Comparison of ENCODE assay signal across 1 cellular context in genomic region chr17:7393613-7394451, GRCh38.
TF ChIP-seq lines count a peak whose summit lies in the region.

No MANE protein-coding gene starts in this region.

TF ChIP-seq in GM12878, 131 proteins besides CTCF, POLR2A, EP300 and RAD21:
- TF ChIP-seq, protein P1, sequence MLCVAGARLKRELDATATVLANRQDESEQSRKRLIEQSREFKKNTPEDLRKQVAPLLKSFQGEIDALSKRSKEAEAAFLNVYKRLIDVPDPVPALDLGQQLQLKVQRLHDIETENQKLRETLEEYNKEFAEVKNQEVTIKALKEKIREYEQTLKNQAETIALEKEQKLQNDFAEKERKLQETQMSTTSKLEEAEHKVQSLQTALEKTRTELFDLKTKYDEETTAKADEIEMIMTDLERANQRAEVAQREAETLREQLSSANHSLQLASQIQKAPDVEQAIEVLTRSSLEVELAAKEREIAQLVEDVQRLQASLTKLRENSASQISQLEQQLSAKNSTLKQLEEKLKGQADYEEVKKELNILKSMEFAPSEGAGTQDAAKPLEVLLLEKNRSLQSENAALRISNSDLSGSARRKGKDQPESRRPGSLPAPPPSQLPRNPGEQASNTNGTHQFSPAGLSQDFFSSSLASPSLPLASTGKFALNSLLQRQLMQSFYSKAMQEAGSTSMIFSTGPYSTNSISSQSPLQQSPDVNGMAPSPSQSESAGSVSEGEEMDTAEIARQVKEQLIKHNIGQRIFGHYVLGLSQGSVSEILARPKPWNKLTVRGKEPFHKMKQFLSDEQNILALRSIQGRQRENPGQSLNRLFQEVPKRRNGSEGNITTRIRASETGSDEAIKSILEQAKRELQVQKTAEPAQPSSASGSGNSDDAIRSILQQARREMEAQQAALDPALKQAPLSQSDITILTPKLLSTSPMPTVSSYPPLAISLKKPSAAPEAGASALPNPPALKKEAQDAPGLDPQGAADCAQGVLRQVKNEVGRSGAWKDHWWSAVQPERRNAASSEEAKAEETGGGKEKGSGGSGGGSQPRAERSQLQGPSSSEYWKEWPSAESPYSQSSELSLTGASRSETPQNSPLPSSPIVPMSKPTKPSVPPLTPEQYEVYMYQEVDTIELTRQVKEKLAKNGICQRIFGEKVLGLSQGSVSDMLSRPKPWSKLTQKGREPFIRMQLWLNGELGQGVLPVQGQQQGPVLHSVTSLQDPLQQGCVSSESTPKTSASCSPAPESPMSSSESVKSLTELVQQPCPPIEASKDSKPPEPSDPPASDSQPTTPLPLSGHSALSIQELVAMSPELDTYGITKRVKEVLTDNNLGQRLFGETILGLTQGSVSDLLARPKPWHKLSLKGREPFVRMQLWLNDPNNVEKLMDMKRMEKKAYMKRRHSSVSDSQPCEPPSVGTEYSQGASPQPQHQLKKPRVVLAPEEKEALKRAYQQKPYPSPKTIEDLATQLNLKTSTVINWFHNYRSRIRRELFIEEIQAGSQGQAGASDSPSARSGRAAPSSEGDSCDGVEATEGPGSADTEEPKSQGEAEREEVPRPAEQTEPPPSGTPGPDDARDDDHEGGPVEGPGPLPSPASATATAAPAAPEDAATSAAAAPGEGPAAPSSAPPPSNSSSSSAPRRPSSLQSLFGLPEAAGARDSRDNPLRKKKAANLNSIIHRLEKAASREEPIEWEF (IDR thresholded peaks at IDR 0.05; ENCODE audit: insufficient replicate concordance, low read depth, low read length): no peak
- TF ChIP-seq, protein P2, sequence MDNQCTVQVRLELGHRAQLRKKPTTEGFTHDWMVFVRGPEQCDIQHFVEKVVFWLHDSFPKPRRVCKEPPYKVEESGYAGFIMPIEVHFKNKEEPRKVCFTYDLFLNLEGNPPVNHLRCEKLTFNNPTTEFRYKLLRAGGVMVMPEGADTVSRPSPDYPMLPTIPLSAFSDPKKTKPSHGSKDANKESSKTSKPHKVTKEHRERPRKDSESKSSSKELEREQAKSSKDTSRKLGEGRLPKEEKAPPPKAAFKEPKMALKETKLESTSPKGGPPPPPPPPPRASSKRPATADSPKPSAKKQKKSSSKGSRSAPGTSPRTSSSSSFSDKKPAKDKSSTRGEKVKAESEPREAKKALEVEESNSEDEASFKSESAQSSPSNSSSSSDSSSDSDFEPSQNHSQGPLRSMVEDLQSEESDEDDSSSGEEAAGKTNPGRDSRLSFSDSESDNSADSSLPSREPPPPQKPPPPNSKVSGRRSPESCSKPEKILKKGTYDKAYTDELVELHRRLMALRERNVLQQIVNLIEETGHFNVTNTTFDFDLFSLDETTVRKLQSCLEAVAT (IDR thresholded peaks at IDR 0.05): 0 out of 2 replicates have a peak, but pooled peaks have one; percentile 55
- TF ChIP-seq CREM (IDR thresholded peaks at IDR 0.05; ENCODE audit: low read depth): 0 out of 2 replicates have a peak, but pooled peaks have one; percentile 3
- TF ChIP-seq, protein P3, sequence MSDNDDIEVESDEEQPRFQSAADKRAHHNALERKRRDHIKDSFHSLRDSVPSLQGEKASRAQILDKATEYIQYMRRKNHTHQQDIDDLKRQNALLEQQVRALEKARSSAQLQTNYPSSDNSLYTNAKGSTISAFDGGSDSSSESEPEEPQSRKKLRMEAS (IDR thresholded peaks at IDR 0.05; ENCODE audit: low read depth, low read length): no peak
- TF ChIP-seq FOS (IDR thresholded peaks at IDR 0.05; ENCODE audit: borderline replicate concordance, extremely low read depth, insufficient read length): no peak
- TF ChIP-seq YBX1 (IDR thresholded peaks at IDR 0.05): no peak
- TF ChIP-seq SMC3 (IDR thresholded peaks at IDR 0.05; ENCODE audit: borderline replicate concordance, low read length): no peak; the same call in 1 of the 2 replicates
- TF ChIP-seq EGR1 (IDR thresholded peaks at IDR 0.05; ENCODE audit: borderline replicate concordance in 1 of 2, low read depth in 2 of 2, low read length in 2 of 2): 0 out of 3 replicates have a peak, but pooled peaks of 1 of the 2 experiments have one; percentile 53
- TF ChIP-seq, protein P4, sequence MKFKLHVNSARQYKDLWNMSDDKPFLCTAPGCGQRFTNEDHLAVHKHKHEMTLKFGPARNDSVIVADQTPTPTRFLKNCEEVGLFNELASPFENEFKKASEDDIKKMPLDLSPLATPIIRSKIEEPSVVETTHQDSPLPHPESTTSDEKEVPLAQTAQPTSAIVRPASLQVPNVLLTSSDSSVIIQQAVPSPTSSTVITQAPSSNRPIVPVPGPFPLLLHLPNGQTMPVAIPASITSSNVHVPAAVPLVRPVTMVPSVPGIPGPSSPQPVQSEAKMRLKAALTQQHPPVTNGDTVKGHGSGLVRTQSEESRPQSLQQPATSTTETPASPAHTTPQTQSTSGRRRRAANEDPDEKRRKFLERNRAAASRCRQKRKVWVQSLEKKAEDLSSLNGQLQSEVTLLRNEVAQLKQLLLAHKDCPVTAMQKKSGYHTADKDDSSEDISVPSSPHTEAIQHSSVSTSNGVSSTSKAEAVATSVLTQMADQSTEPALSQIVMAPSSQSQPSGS (IDR thresholded peaks at IDR 0.05; ENCODE audit: low read length): no peak
- TF ChIP-seq, protein P5, sequence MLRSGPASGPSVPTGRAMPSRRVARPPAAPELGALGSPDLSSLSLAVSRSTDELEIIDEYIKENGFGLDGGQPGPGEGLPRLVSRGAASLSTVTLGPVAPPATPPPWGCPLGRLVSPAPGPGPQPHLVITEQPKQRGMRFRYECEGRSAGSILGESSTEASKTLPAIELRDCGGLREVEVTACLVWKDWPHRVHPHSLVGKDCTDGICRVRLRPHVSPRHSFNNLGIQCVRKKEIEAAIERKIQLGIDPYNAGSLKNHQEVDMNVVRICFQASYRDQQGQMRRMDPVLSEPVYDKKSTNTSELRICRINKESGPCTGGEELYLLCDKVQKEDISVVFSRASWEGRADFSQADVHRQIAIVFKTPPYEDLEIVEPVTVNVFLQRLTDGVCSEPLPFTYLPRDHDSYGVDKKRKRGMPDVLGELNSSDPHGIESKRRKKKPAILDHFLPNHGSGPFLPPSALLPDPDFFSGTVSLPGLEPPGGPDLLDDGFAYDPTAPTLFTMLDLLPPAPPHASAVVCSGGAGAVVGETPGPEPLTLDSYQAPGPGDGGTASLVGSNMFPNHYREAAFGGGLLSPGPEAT (IDR thresholded peaks at IDR 0.05; ENCODE audit: low read depth): 0 out of 2 replicates have a peak, but pooled peaks have one; percentile 13
- TF ChIP-seq NR2F1 (conservative IDR thresholded peaks at IDR 0.05): 0 out of 2 replicates have a peak, but pooled peaks have one; percentile 22
- TF ChIP-seq HDAC6 (IDR thresholded peaks at IDR 0.05; ENCODE audit: unreplicated experiment): no peak
- peak; percentile 78 for TF ChIP-seq MEF2B (IDR thresholded peaks at IDR 0.05; ENCODE audit: partially characterized antibody, poor library complexity, severe bottlenecking)
- TF ChIP-seq NRF1 (conservative IDR thresholded peaks at IDR 0.05; ENCODE audit: low read depth, low read length): no peak
- TF ChIP-seq PAX8 (IDR thresholded peaks at IDR 0.05): no peak
- no peak for TF ChIP-seq ZNF592 (IDR thresholded peaks at IDR 0.05)
- TF ChIP-seq GATAD2B (conservative IDR thresholded peaks at IDR 0.05; ENCODE audit: low read depth): no peak
- no peak for TF ChIP-seq TCF12 (IDR thresholded peaks at IDR 0.05; ENCODE audit: low read depth, low read length)
- TF ChIP-seq ZNF384 (IDR thresholded peaks at IDR 0.05; ENCODE audit: borderline replicate concordance, low read depth, low read length): no peak
- TF ChIP-seq, protein P6, sequence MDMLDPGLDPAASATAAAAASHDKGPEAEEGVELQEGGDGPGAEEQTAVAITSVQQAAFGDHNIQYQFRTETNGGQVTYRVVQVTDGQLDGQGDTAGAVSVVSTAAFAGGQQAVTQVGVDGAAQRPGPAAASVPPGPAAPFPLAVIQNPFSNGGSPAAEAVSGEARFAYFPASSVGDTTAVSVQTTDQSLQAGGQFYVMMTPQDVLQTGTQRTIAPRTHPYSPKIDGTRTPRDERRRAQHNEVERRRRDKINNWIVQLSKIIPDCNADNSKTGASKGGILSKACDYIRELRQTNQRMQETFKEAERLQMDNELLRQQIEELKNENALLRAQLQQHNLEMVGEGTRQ (IDR thresholded peaks at IDR 0.05; ENCODE audit: borderline replicate concordance, low read depth, low read length): no peak
- TF ChIP-seq, protein P7, sequence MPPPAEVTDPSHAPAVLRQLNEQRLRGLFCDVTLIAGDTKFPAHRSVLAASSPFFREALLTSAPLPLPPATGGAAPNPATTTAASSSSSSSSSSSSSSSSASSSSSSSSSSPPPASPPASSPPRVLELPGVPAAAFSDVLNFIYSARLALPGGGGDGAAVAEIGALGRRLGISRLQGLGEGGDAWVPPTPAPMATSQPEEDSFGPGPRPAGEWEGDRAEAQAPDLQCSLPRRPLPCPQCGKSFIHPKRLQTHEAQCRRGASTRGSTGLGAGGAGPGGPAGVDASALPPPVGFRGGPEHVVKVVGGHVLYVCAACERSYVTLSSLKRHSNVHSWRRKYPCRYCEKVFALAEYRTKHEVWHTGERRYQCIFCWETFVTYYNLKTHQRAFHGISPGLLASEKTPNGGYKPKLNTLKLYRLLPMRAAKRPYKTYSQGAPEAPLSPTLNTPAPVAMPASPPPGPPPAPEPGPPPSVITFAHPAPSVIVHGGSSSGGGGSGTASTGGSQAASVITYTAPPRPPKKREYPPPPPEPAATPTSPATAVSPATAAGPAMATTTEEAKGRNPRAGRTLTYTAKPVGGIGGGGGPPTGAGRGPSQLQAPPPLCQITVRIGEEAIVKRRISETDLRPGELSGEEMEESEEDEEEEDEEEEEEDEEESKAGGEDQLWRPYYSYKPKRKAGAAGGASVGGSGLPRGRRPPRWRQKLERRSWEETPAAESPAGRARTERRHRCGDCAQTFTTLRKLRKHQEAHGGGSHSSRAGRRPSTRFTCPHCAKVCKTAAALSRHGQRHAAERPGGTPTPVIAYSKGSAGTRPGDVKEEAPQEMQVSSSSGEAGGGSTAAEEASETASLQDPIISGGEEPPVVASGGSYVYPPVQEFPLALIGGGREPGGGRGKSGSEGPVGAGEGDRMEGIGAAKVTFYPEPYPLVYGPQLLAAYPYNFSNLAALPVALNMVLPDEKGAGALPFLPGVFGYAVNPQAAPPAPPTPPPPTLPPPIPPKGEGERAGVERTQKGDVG (CRISPR knock-in tag; IDR thresholded peaks at IDR 0.05): no peak
- TF ChIP-seq, protein P8, sequence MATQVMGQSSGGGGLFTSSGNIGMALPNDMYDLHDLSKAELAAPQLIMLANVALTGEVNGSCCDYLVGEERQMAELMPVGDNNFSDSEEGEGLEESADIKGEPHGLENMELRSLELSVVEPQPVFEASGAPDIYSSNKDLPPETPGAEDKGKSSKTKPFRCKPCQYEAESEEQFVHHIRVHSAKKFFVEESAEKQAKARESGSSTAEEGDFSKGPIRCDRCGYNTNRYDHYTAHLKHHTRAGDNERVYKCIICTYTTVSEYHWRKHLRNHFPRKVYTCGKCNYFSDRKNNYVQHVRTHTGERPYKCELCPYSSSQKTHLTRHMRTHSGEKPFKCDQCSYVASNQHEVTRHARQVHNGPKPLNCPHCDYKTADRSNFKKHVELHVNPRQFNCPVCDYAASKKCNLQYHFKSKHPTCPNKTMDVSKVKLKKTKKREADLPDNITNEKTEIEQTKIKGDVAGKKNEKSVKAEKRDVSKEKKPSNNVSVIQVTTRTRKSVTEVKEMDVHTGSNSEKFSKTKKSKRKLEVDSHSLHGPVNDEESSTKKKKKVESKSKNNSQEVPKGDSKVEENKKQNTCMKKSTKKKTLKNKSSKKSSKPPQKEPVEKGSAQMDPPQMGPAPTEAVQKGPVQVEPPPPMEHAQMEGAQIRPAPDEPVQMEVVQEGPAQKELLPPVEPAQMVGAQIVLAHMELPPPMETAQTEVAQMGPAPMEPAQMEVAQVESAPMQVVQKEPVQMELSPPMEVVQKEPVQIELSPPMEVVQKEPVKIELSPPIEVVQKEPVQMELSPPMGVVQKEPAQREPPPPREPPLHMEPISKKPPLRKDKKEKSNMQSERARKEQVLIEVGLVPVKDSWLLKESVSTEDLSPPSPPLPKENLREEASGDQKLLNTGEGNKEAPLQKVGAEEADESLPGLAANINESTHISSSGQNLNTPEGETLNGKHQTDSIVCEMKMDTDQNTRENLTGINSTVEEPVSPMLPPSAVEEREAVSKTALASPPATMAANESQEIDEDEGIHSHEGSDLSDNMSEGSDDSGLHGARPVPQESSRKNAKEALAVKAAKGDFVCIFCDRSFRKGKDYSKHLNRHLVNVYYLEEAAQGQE (IDR thresholded peaks at IDR 0.05; ENCODE audit: low read depth, low read length): no peak
- TF ChIP-seq SP1 (IDR thresholded peaks at IDR 0.05; ENCODE audit: low read depth, low read length): peak; percentile 17
- TF ChIP-seq, protein P9, sequence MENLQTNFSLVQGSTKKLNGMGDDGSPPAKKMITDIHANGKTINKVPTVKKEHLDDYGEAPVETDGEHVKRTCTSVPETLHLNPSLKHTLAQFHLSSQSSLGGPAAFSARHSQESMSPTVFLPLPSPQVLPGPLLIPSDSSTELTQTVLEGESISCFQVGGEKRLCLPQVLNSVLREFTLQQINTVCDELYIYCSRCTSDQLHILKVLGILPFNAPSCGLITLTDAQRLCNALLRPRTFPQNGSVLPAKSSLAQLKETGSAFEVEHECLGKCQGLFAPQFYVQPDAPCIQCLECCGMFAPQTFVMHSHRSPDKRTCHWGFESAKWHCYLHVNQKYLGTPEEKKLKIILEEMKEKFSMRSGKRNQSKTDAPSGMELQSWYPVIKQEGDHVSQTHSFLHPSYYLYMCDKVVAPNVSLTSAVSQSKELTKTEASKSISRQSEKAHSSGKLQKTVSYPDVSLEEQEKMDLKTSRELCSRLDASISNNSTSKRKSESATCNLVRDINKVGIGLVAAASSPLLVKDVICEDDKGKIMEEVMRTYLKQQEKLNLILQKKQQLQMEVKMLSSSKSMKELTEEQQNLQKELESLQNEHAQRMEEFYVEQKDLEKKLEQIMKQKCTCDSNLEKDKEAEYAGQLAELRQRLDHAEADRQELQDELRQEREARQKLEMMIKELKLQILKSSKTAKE (IDR thresholded peaks at IDR 0.05; ENCODE audit: low read depth, poor library complexity, severe bottlenecking): peak; percentile 10
